30 cellular contexts compared by ENCODE assay signal in the genomic region with DNA sequence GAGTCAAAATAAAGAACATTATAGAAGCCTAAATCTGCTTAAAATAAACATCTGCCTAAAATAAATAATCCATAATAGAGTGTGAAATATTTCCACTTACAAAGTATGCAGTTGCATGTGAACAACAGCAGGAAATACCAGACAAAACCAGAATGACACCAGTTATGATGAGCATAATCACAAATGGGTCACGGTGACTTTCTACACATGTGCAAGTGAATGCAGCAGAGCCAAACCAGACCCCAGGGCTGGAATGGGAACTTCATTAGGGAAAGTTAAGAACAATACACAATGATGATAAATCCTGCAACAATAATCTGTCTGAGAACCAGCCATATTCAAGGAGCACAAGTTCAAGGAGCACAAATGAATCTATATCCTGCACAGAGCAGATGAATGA.
"Had no signal": no experiment of that assay in that cellular context is flagged by ENCODE, and none has a peak within 500 bp of the region (broad histone marks: within the 10 kb centered on the region; RNA-seq: fewer than 3 reads in every experiment).

No MANE protein-coding gene starts in this region.

- H3K4me3 ChIP-seq: colonic mucosa, esophagus squamous epithelium, heart right ventricle, lower lobe of right lung, mucosa of descending colon, prostate gland, right atrium auricular region, smooth muscle cell, suprapubic skin, transverse colon, upper lobe of right lung, uterus had no signal

- DNase-seq: colonic mucosa; effector memory CD4-positive, alpha-beta T cell; esophagus squamous epithelium; glutamatergic neuron; heart right ventricle; hippocampal formation; kidney glomerular epithelial cell; left ventricle myocardium superior; lower lobe of right lung; mucosa of descending colon; naive B cell; stimulated activated CD4-positive, alpha-beta T cell treated with anti-CD3 and anti-CD28 coated beads, Interleukin-12 subunit alpha, Interleukin-12 subunit beta, amount 100 ng/mL, for 4 hours; stimulated activated CD4-positive, alpha-beta T cell treated with anti-CD3 and anti-CD28 coated beads, Interleukin-1b, Interleukin-23, amount 100 ng/mL, for 48 hours; stimulated activated CD4-positive, alpha-beta T cell treated with anti-CD3 and anti-CD28 coated beads, Interleukin-4, amount 100 ng/mL, for 1 hour; stimulated activated CD8-positive, alpha-beta memory T cell treated with anti-CD3 and anti-CD28 coated beads, Interleukin-4, amount 100 ng/mL, for 48 hours; stimulated activated naive CD4-positive, alpha-beta T cell; stimulated activated naive CD8-positive, alpha-beta T cell treated with anti-CD3 and anti-CD28 coated beads, Interleukin-15, amount 100 ng/mL, for 72 hours; transverse colon; upper lobe of right lung; uterus had no signal

- H3K4me3 Mint-ChIP-seq: dendritic cell treated with granulocyte-macrophage colony-stimulating factor and Interleukin-4, amounts not matched to agents 40 ng/mL and 50 ng/mL, for 4 days; memory B cell; mesothelial cell of epicardium; naive B cell; natural killer cell treated with Interleukin-12 subunit alpha and Interleukin-12 subunit beta and Interleukin-15 and Interleukin-18, amount 100 ng/mL, for 72 hours; neural crest cell; stimulated activated naive CD8-positive, alpha-beta T cell treated with anti-CD3 and anti-CD28 coated beads, Interleukin-15, amount 100 ng/mL, for 72 hours had no signal

- H3K27me3 ChIP-seq: colonic mucosa, esophagus squamous epithelium, heart right ventricle, right atrium auricular region, suprapubic skin, transverse colon, upper lobe of right lung, uterus had no signal

- H3K9me3 ChIP-seq: colonic mucosa, esophagus squamous epithelium, lower lobe of right lung, mucosa of descending colon, prostate gland, suprapubic skin, transverse colon, upper lobe of right lung, uterus had no signal

- H3K4me1 ChIP-seq: colonic mucosa, esophagus squamous epithelium, heart right ventricle, lower lobe of right lung, prostate gland, right atrium auricular region, suprapubic skin, transverse colon, upper lobe of right lung, uterus had no signal

- ATAC-seq: heart right ventricle; left ventricle myocardium superior; lower lobe of right lung; mucosa of descending colon; natural killer cell treated with Interleukin-12 subunit alpha and Interleukin-12 subunit beta and Interleukin-15 and Interleukin-18, amount 100 ng/mL, for 72 hours; sciatic nerve; stimulated activated naive CD8-positive, alpha-beta T cell treated with anti-CD3 and anti-CD28 coated beads, Interleukin-15, amount 100 ng/mL, for 72 hours; upper lobe of right lung had no signal

- H3K27me3 Mint-ChIP-seq: dendritic cell treated with granulocyte-macrophage colony-stimulating factor and Interleukin-4, amounts not matched to agents 40 ng/mL and 50 ng/mL, for 4 days; memory B cell; naive B cell; natural killer cell treated with Interleukin-12 subunit alpha and Interleukin-12 subunit beta and Interleukin-15 and Interleukin-18, amount 100 ng/mL, for 72 hours; stimulated activated naive CD8-positive, alpha-beta T cell treated with anti-CD3 and anti-CD28 coated beads, Interleukin-15, amount 100 ng/mL, for 72 hours had no signal

- H3K4me2 ChIP-seq: smooth muscle cell had no signal

- H3K4me1 Mint-ChIP-seq: memory B cell; naive B cell; neural crest cell; stimulated activated naive CD8-positive, alpha-beta T cell treated with anti-CD3 and anti-CD28 coated beads, Interleukin-15, amount 100 ng/mL, for 72 hours had no signal

- H3K36me3 ChIP-seq: colonic mucosa, esophagus squamous epithelium, heart right ventricle, lower lobe of right lung, prostate gland, right atrium auricular region, suprapubic skin, transverse colon, upper lobe of right lung, uterus had no signal

- H3K27ac Mint-ChIP-seq: dendritic cell treated with granulocyte-macrophage colony-stimulating factor and Interleukin-4, amounts not matched to agents 40 ng/mL and 50 ng/mL, for 4 days; memory B cell; mesothelial cell of epicardium; naive B cell; natural killer cell treated with Interleukin-12 subunit alpha and Interleukin-12 subunit beta and Interleukin-15 and Interleukin-18, amount 100 ng/mL, for 72 hours; stimulated activated naive CD8-positive, alpha-beta T cell treated with anti-CD3 and anti-CD28 coated beads, Interleukin-15, amount 100 ng/mL, for 72 hours had no signal

- H3K27ac ChIP-seq: colonic mucosa, esophagus squamous epithelium, heart right ventricle, lower lobe of right lung, prostate gland, right atrium auricular region, suprapubic skin, transverse colon, upper lobe of right lung, uterus had no signal

- H3K36me3 Mint-ChIP-seq: naive B cell had no signal
